In the genomic region with DNA sequence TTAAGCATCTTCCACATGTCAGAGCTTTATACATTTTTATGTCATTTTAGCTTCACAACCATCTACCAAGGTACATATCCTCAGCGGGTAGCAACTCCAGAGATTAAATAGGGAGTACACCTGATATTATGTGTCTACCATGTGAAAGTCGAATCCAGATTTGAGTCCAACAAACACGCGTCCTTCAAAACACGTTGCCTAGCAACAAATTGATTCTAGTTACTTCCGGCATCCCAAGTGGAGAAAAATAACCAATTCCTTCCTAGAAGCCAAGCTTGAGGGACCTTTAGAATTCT, we compare ENCODE assay signal across 8 cellular contexts. TPM values are rescaled to one million over a fixed set of nuclear protein-coding genes. Genes with fewer than 3 reads are reported as not detected.
DNase-seq lines count a peak whose midpoint lies in the region; ATAC-seq, FAIRE-seq and TF ChIP-seq lines count a peak whose summit lies in the region.

No MANE protein-coding gene starts in this region.

- H3K27ac ChIP-seq in K562 (ENCODE audit: extremely low read depth, low read depth, low read length) = peak overlapping the region; percentile 95

- TF ChIP-seq POLR2A in K562 (conservative IDR thresholded peaks at IDR 0.05) = no peak

- peaks cover 10% of the 10 kb centered on the region for H3K4me1 Mint-ChIP-seq in memory B cell

- in situ Hi-C loops in K562 (cut with MboI) = no loop called here

- BruUV-seq in K562 (replicated peaks; lab: Mats Ljungman, UMichigan) = no TSS peak

- POLR2A ChIA-PET in K562 (lab: Yijun Ruan, JAX) = interaction anchor here (0.7 to 2.7 kb wide), 8 partner anchors 8 to 92 kb away, joined by 3 to 14 read pairs (median 4); a partner anchor contains a TSS

- CTCF ChIA-PET in K562 (lab: Yijun Ruan, JAX; ENCODE audit: low intra/inter-chr PET ratio) = no interaction called here

- H2AFZ ChIP-seq in K562 (ENCODE audit: low read depth, low read length) = peak overlapping the region; percentile 98

- no peaks in the 10 kb centered on the region for H3K36me3 ChIP-seq in K562 (ENCODE audit: control insufficient read depth, insufficient read depth, low read length)

- intact Hi-C loops in K562 (cut with micrococcal nuclease) = loop anchor here (1.0 to 2.0 kb wide), 2 partner anchors 25 to 55 kb away; a partner anchor contains a TSS

- no peak for TF ChIP-seq EP300 in K562 (IDR thresholded peaks at IDR 0.05; ENCODE audit: low read length)

- no peaks in the 10 kb centered on the region for H3K9me1 ChIP-seq in K562 (ENCODE audit: control insufficient read depth, insufficient read depth, low read length)

- H3K27ac Mint-ChIP-seq in memory B cell = no peak overlapping the region

- no peak for TF ChIP-seq RAD21 in K562 (CRISPR knock-in tag; conservative IDR thresholded peaks at IDR 0.05 in 1 of 2, IDR thresholded peaks at IDR 0.05 in 1 of 2)

- H4K20me1 ChIP-seq in K562 (replicated peaks; ENCODE audit: control insufficient read depth, insufficient read depth, low read length) = no peaks in the 10 kb centered on the region

- peak overlapping the region; percentile 88 for H3K4me3 Mint-ChIP-seq in memory B cell

- ATAC-seq in K562 = no peak
- no peak for ATAC-seq in memory B cell (ENCODE audit: low read depth)

- H3K4me1 ChIP-seq in K562 (replicated peaks in 1 of 2; ENCODE audit: control insufficient read depth in 2 of 2, insufficient read depth in 2 of 2, low read length in 2 of 2) = peaks cover 7 to 24% of the 10 kb centered on the region in 2 experiments

- H3K27me3 ChIP-seq in K562 (ENCODE audit: control insufficient read depth in 2 of 2, insufficient read depth in 2 of 2, low read length in 2 of 2) = no peaks in the 10 kb centered on the region

- no peaks in the 10 kb centered on the region for H3K36me3 Mint-ChIP-seq in memory B cell

- no peaks in the 10 kb centered on the region for H3K9me3 Mint-ChIP-seq in memory B cell

- H3K4me2 ChIP-seq in K562 (ENCODE audit: insufficient read depth, low read length) = peak overlapping the region; percentile 97

- TF ChIP-seq CTCF in K562 (IDR thresholded peaks at IDR 0.05 in 2 of 3, conservative IDR thresholded peaks at IDR 0.05 in 1 of 3; ENCODE audit: insufficient read depth in 2 of 3, low read depth in 1 of 3, low read length in 3 of 3) = no peak

- no peak for FAIRE-seq in K562 (lab: Jason Lieb, UNC)

- peak overlapping the region; percentile 92 to 95; a peak in 3 of 4 replicates for H3K9ac ChIP-seq in K562 (ENCODE audit: insufficient read depth in 1 of 2, low read depth in 2 of 2, low read length in 2 of 2)

- H3K79me2 ChIP-seq in K562 (ENCODE audit: control insufficient read depth, insufficient read depth, low read length) = peaks cover 29% of the 10 kb centered on the region

- DNase-seq in NCI-H128 (lab: John Stamatoyannopoulos, UW; ENCODE audit: unreplicated experiment) = peak; percentile 8
- DNase-seq in K562 (ENCODE audit: extremely low read depth in 1 of 4, low spot score in 3 of 4) = no peak
- no peak for DNase-seq in memory B cell (ENCODE audit: low spot score in 2 of 2)
- DNase-seq in HuH-7.5 (ENCODE audit: low spot score) = no peak
- no peak for DNase-seq in KG1 (lab: John Stamatoyannopoulos, UW)
- DNase-seq in activated CD4-positive, alpha-beta T cell treated with anti-CD3 and anti-CD28 coated beads, Interleukin-2, amount 50 U/mL, for 48 hours = no peak
- DNase-seq in GDM1 (lab: John Stamatoyannopoulos, UW) = no peak

- H3K9me3 ChIP-seq in K562 (replicated peaks; ENCODE audit: control insufficient read depth, insufficient read depth, low read depth, low read length) = no peaks in the 10 kb centered on the region

- H3K4me3 ChIP-seq in GM08714 (ENCODE audit: low read length) = peak overlapping the region; percentile 87
- peak overlapping the region; percentile 81 for H3K4me3 ChIP-seq in K562

- peaks cover 4% of the 10 kb centered on the region for H3K27me3 Mint-ChIP-seq in memory B cell

- WGBS in K562 (ENCODE audit: insufficient coverage, low coverage, missing lambda C conversion rate) = under 1% methylated on average over 6 of the region's 6 CpGs

TF ChIP-seq in K562, 482 proteins besides CTCF, POLR2A, EP300 and RAD21 (continues in another document):
- TF ChIP-seq, protein P1, sequence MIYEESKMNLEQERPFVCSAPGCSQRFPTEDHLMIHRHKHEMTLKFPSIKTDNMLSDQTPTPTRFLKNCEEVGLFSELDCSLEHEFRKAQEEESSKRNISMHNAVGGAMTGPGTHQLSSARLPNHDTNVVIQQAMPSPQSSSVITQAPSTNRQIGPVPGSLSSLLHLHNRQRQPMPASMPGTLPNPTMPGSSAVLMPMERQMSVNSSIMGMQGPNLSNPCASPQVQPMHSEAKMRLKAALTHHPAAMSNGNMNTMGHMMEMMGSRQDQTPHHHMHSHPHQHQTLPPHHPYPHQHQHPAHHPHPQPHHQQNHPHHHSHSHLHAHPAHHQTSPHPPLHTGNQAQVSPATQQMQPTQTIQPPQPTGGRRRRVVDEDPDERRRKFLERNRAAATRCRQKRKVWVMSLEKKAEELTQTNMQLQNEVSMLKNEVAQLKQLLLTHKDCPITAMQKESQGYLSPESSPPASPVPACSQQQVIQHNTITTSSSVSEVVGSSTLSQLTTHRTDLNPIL (CRISPR knock-in tag; IDR thresholded peaks at IDR 0.05) = no peak
- TF ChIP-seq, protein P2, sequence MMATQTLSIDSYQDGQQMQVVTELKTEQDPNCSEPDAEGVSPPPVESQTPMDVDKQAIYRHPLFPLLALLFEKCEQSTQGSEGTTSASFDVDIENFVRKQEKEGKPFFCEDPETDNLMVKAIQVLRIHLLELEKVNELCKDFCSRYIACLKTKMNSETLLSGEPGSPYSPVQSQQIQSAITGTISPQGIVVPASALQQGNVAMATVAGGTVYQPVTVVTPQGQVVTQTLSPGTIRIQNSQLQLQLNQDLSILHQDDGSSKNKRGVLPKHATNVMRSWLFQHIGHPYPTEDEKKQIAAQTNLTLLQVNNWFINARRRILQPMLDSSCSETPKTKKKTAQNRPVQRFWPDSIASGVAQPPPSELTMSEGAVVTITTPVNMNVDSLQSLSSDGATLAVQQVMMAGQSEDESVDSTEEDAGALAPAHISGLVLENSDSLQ (IDR thresholded peaks at IDR 0.05) = peak; percentile 93

RNA-seq across cellular contexts. Expression of a gene that starts 0.2 kb away (rescaled TPM):
- total RNA-seq in K562 (2011; cell fraction: chromatin; rRNA removed; ENCODE audit: low replicate concordance) = not detected in 2 replicates
- not detected in 2 replicates for total RNA-seq in K562 (2011; cell fraction: nucleolus; rRNA removed)
- not detected in 2 replicates for total RNA-seq in K562 (2011; cell fraction: nucleoplasm; rRNA removed)
- total RNA-seq in K562 (2014; rRNA removed) (1.1 and 1.2 TPM in 2 replicates), K562 (2014; rRNA removed; fragmentation: Illumina TruSeq; extraction: Trizol) (1.2 and 2.4 TPM in 2 replicates), K562 (2015; rRNA removed; fragmentation: Illumina TruSeq; extraction: Trizol) (1.2 and 1.6 TPM in 2 replicates), K562 (2021) (1.2 and 1.3 TPM in 2 replicates)
- polyA plus RNA-seq in K562 (2011; rRNA removed) (1.5 and 1.8 TPM in 2 replicates), K562 (2014; fragmentation: Illumina TruSeq; extraction: Trizol) (1.1 and 1.6 TPM in 2 replicates), K562 (2014; fragmentation: Nextera tagmentation; extraction: Ambion mirVana) (1 to 10 TPM in 1 of 2 experiments, under 1 TPM in 1; 0.85 to 1.0 TPM), K562 (2014; rRNA removed) (1.4 and 1.8 TPM in 2 replicates)
- polyA plus RNA-seq in K562 (2011; cell fraction: cytosol; rRNA removed) = 0.12 TPM in 1 of 2 replicates, not detected in the other
- 0.36 TPM in 1 of 2 replicates, not detected in the other for polyA plus RNA-seq in K562 (2011; cell fraction: nucleus; rRNA removed)
- 3.3 and 13.0 TPM in 2 replicates for polyA plus RNA-seq in K562 (2012)
- 0.66 and 0.70 TPM in 2 replicates for polyA minus RNA-seq in K562 (2011; rRNA and poly(A)+ RNA removed)
- polyA minus RNA-seq in K562 (2011; cell fraction: cytosol; rRNA and poly(A)+ RNA removed) = not detected in 2 replicates
- 0.89 TPM in 1 of 2 replicates, not detected in the other for polyA minus RNA-seq in K562 (2011; cell fraction: nucleus; rRNA and poly(A)+ RNA removed)

RNA-seq across cellular contexts. Expression of a gene that starts 46.7 kb away (rescaled TPM):
- 24.1 and 26.9 TPM in 2 replicates for total RNA-seq in K562 (2011; cell fraction: chromatin; rRNA removed; ENCODE audit: low replicate concordance)
- total RNA-seq in K562 (2011; cell fraction: nucleolus; rRNA removed) = 7.4 and 9.5 TPM in 2 replicates
- total RNA-seq in K562 (2011; cell fraction: nucleoplasm; rRNA removed) = 8.8 and 21.6 TPM in 2 replicates
- 22.0 and 29.1 TPM in 2 replicates for total RNA-seq in K562 (2014; rRNA removed)
- total RNA-seq in K562 (2014; rRNA removed; fragmentation: Illumina TruSeq; extraction: Trizol) = 10.9 and 11.7 TPM in 2 replicates
- total RNA-seq in K562 (2015; rRNA removed; fragmentation: Illumina TruSeq; extraction: Trizol) = 16.8 and 17.6 TPM in 2 replicates
- total RNA-seq in K562 (2021) = 14.5 and 15.7 TPM in 2 replicates
- 11.7 and 26.2 TPM in 2 replicates for polyA plus RNA-seq in K562 (2011; rRNA removed)
- 10.0 and 35.0 TPM in 2 replicates for polyA plus RNA-seq in K562 (2011; cell fraction: cytosol; rRNA removed)
- polyA plus RNA-seq in K562 (2011; cell fraction: nucleus; rRNA removed) = 30.8 and 75.5 TPM in 2 replicates
- 26.2 and 30.3 TPM in 2 replicates for polyA plus RNA-seq in K562 (2012)
- 9.8 and 15.0 TPM in 2 replicates for polyA plus RNA-seq in K562 (2014; fragmentation: Illumina TruSeq; extraction: Trizol)
- polyA plus RNA-seq in K562 (2014; fragmentation: Nextera tagmentation; extraction: Ambion mirVana) = 1 to 10 TPM; 2.7 to 3.9 TPM
- polyA plus RNA-seq in K562 (2014; rRNA removed) = 20.8 and 24.1 TPM in 2 replicates
- polyA minus RNA-seq in K562 (2011; rRNA and poly(A)+ RNA removed) = 5.3 and 14.2 TPM in 2 replicates
- 7.2 and 12.0 TPM in 2 replicates for polyA minus RNA-seq in K562 (2011; cell fraction: cytosol; rRNA and poly(A)+ RNA removed)
- polyA minus RNA-seq in K562 (2011; cell fraction: nucleus; rRNA and poly(A)+ RNA removed) = 15.6 and 21.4 TPM in 2 replicates

RNA-seq across cellular contexts. Expression of a gene that starts 54.8 kb away (rescaled TPM):
- not detected in 2 replicates for total RNA-seq in K562 (2011; cell fraction: chromatin; rRNA removed; ENCODE audit: low replicate concordance)
- 0.26 TPM in 1 of 2 replicates, not detected in the other for total RNA-seq in K562 (2011; cell fraction: nucleolus; rRNA removed)
- 0.31 TPM in 1 of 2 replicates, not detected in the other for total RNA-seq in K562 (2011; cell fraction: nucleoplasm; rRNA removed)
- total RNA-seq in K562 (2014; rRNA removed) (0.59 and 0.65 TPM in 2 replicates), K562 (2014; rRNA removed; fragmentation: Illumina TruSeq; extraction: Trizol) (0.07 TPM in 1 of 2 replicates, not detected in the other), K562 (2015; rRNA removed; fragmentation: Illumina TruSeq; extraction: Trizol) (0.25 and 0.30 TPM in 2 replicates), K562 (2021) (1.7 and 1.8 TPM in 2 replicates)
- polyA plus RNA-seq in K562 (2011; rRNA removed) (0.06 and 0.31 TPM in 2 replicates), K562 (2014; fragmentation: Illumina TruSeq; extraction: Trizol) (not detected in 2 replicates), K562 (2014; fragmentation: Nextera tagmentation; extraction: Ambion mirVana) (under 1 TPM; 0.03 TPM), K562 (2014; rRNA removed) (0.67 and 0.99 TPM in 2 replicates)
- polyA plus RNA-seq in K562 (2011; cell fraction: cytosol; rRNA removed) = 0.22 and 0.57 TPM in 2 replicates
- polyA plus RNA-seq in K562 (2011; cell fraction: nucleus; rRNA removed) = 0.24 and 0.46 TPM in 2 replicates
- 0.78 and 1.1 TPM in 2 replicates for polyA plus RNA-seq in K562 (2012)
- polyA minus RNA-seq in K562 (2011; rRNA and poly(A)+ RNA removed) = 0.09 TPM in 1 of 2 replicates, not detected in the other
- not detected in 2 replicates for polyA minus RNA-seq in K562 (2011; cell fraction: cytosol; rRNA and poly(A)+ RNA removed)
- 0.27 and 1.1 TPM in 2 replicates for polyA minus RNA-seq in K562 (2011; cell fraction: nucleus; rRNA and poly(A)+ RNA removed)
